ENCODE assay signal across 10 cellular contexts in genomic region chr13:109243311-109243951, GRCh38.
DNase-seq lines count a peak whose midpoint lies in the region; ATAC-seq and TF ChIP-seq lines count a peak whose summit lies in the region.
"Had no signal": no experiment of that assay in that cellular context is flagged by ENCODE, and none has a peak within 500 bp of the region (broad histone marks: within the 10 kb centered on the region; RNA-seq: fewer than 3 reads in every experiment).

No MANE protein-coding gene starts in this region.

- H3K27ac Mint-ChIP-seq in CD4-positive, alpha-beta T cell: no peak overlapping the region

- no peaks in the 10 kb centered on the region for H3K36me3 Mint-ChIP-seq in CD4-positive, alpha-beta T cell (ENCODE audit: low read depth)

- H3K4me2 ChIP-seq in GM23248 (ENCODE audit: unreplicated experiment): peak overlapping the region; percentile 79

- TF ChIP-seq EP300 in gastroesophageal sphincter (IDR thresholded peaks at IDR 0.05): no peak

- H3K9me3 Mint-ChIP-seq in CD4-positive, alpha-beta T cell: peaks cover 4% of the 10 kb centered on the region

- DNase-seq in GM23248 (peak; percentile 85), SW 1271 (lab: John Stamatoyannopoulos, UW) (peak; percentile 23 to 74), sciatic nerve (ENCODE audit: low spot score) (no peak), WERI-Rb-1 (no peak)
- DNase-seq in CD4-positive, alpha-beta T cell: no peak
- DNase-seq: colonic mucosa, small intestine had no signal

- peaks cover 42% of the 10 kb centered on the region for H3F3A ChIP-seq in GM23248 (ENCODE audit: insufficient read depth)

- H3K36me3 ChIP-seq in GM23248 (ENCODE audit: low read depth) (no peaks in the 10 kb centered on the region), gastroesophageal sphincter (no peaks in the 10 kb centered on the region), WERI-Rb-1 (no peaks in the 10 kb centered on the region)
- H3K36me3 ChIP-seq: colonic mucosa had no signal

- TF ChIP-seq POLR2A in gastroesophageal sphincter (IDR thresholded peaks at IDR 0.05): no peak

- no peaks in the 10 kb centered on the region for H3K27me3 ChIP-seq in GM23248 (replicated peaks; ENCODE audit: insufficient read depth)
- no peaks in the 10 kb centered on the region for H3K27me3 ChIP-seq in gastroesophageal sphincter
- no peaks in the 10 kb centered on the region for H3K27me3 ChIP-seq in WERI-Rb-1 (ENCODE audit: insufficient read depth, low read depth, severe bottlenecking)
- no peaks in the 10 kb centered on the region for H3K27me3 ChIP-seq in CD4-positive, alpha-beta T cell (ENCODE audit: control insufficient read depth, insufficient read depth, low read length)
- H3K27me3 ChIP-seq: colonic mucosa had no signal

- H3K4me1 ChIP-seq in GM23248 (ENCODE audit: insufficient read depth): peaks cover 41% of the 10 kb centered on the region
- peaks cover 0 to 33% (median 10%) of the 10 kb centered on the region in 3 donors for H3K4me1 ChIP-seq in gastroesophageal sphincter
- H3K4me1 ChIP-seq: colonic mucosa had no signal

- WGBS in GM23248 (ENCODE audit: low coverage in 1 of 2, low lambda C conversion rate in 2 of 2, missing lambda C conversion rate in 2 of 2), 2 experiments: 1 to 4% methylated on average over 9 of the region's 9 CpGs
- 10 to 37% methylated on average over 8 of the region's 9 CpGs for WGBS in gastroesophageal sphincter (ENCODE audit: low coverage in 1 of 2), 2 donors

- 0 out of 2 replicates have a peak, but pooled peaks cover 2% of the 10 kb centered on the region for H3K9me2 ChIP-seq in GM23248 (ENCODE audit: insufficient read depth)

- in situ Hi-C loops in GM23248 (cut with MboI): no loop called here

- intact Hi-C loops in sciatic nerve (cut with DNase I): no loop called here
- intact Hi-C loops in CD4-positive, alpha-beta T cell (cut with DNase I, micrococcal nuclease): no loop called here

- H3K9ac ChIP-seq in GM23248: peak overlapping the region; percentile 69

- CTCF ChIA-PET in CD4-positive, alpha-beta T cell (lab: Charles Lee): no interaction called here

- no peaks in the 10 kb centered on the region for H4K20me1 ChIP-seq in GM23248 (ENCODE audit: insufficient read depth)

- H3K9me3 ChIP-seq in GM23248 (ENCODE audit: low read depth): no peaks in the 10 kb centered on the region
- peaks cover 0 to 5% (median 0%) of the 10 kb centered on the region in 3 donors for H3K9me3 ChIP-seq in gastroesophageal sphincter
- peaks cover 3% of the 10 kb centered on the region for H3K9me3 ChIP-seq in WERI-Rb-1 (ENCODE audit: severe bottlenecking)
- H3K9me3 ChIP-seq in CD4-positive, alpha-beta T cell (ENCODE audit: control insufficient read depth, low read length): no peaks in the 10 kb centered on the region
- H3K9me3 ChIP-seq: colonic mucosa had no signal

- peak overlapping the region; percentile 90 for H3K27ac ChIP-seq in GM23248
- H3K27ac ChIP-seq in gastroesophageal sphincter: peak overlapping the region; percentile 72 to 85 (median 84)
- no peak overlapping the region for H3K27ac ChIP-seq in WERI-Rb-1
- H3K27ac ChIP-seq in CD4-positive, alpha-beta T cell (ENCODE audit: low read depth, low read length): no peak overlapping the region
- H3K27ac ChIP-seq: colonic mucosa had no signal

- H3K4me3 ChIP-seq in GM23248 (peak overlapping the region; percentile 45), gastroesophageal sphincter (no peak overlapping the region), WERI-Rb-1 (ENCODE audit: low read depth, low read length) (no peak overlapping the region)
- H3K4me3 ChIP-seq: colonic mucosa had no signal

- H3K27me3 Mint-ChIP-seq in CD4-positive, alpha-beta T cell: peaks cover 11% of the 10 kb centered on the region

- H3K79me2 ChIP-seq in GM23248 (ENCODE audit: insufficient read depth): no peaks in the 10 kb centered on the region

- no peaks in the 10 kb centered on the region for H3K4me1 Mint-ChIP-seq in CD4-positive, alpha-beta T cell (ENCODE audit: low read depth)

- POLR2A ChIA-PET in CD4-positive, alpha-beta T cell (lab: Charles Lee): no interaction called here

- peak overlapping the region; percentile 63 for H2AFZ ChIP-seq in GM23248

- ATAC-seq in gastroesophageal sphincter: peak; percentile 85
- ATAC-seq in sciatic nerve: peak; percentile 30
- ATAC-seq in GM21381 (IDR thresholded peaks at IDR 0.05; ENCODE audit: unreplicated experiment): no peak
- ATAC-seq in GM21367 (IDR thresholded peaks at IDR 0.05; ENCODE audit: unreplicated experiment): no peak
- no peak for ATAC-seq in CD4-positive, alpha-beta T cell (ENCODE audit: poor library complexity)

- no peak overlapping the region for H3K4me3 Mint-ChIP-seq in CD4-positive, alpha-beta T cell

- TF ChIP-seq CTCF in gastroesophageal sphincter (IDR thresholded peaks at IDR 0.05) (no peak), WERI-Rb-1 (IDR thresholded peaks at IDR 0.05; ENCODE audit: low read depth, low read length) (no peak)
- no peak for TF ChIP-seq CTCF in CD4-positive, alpha-beta T cell (IDR thresholded peaks at IDR 0.05)

Comparison
In these comparisons a context has a peak if more than half of its experiments do, and no peak if none do; other contexts are left out.
1. DNase-seq: peak in GM23248 (single experiment) and SW 1271 (2 of 2); none in sciatic nerve (single experiment), WERI-Rb-1 (single experiment) and CD4-positive, alpha-beta T cell (0 of 10).
2. H3K27ac ChIP-seq: peak in GM23248 (single experiment) and gastroesophageal sphincter (4 of 4); none in WERI-Rb-1 (single experiment) and CD4-positive, alpha-beta T cell (single experiment).
3. ATAC-seq: peak in gastroesophageal sphincter (single experiment) and sciatic nerve (single experiment); none in GM21381 (single experiment), GM21367 (single experiment) and CD4-positive, alpha-beta T cell (single experiment).